Comparison of ENCODE assay signal across 14 cellular contexts in the genomic region with DNA sequence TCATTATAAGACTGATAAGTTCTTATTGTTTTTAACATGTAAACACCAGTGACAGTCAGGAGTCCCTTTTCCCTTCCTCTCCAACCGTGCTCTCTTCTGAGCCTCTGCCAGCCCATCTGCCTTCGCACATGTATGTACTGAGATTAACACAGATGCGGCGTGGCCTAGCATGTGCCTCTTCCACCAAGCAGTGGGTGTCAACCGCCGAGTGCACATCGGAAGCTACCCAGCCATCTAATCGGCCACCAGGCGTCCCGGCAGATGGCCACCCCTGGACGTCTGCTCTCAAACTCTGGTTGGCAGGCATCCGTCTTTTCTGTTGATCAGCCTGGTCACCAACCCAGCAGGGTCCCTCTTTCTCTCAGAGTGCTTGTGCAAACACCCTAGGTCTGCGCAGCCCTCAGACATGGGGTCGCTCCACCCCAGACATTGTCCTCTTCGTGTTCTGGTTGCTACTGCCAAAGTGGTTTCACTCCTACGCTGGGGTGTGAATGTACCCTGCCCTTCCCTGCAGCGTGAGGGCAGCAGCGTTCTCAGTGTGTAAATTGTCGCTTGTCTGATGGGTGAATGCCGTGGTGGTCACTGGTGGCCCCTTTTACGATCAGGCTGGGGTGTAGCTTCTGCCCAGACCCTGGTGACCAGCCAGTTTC. TPM values are rescaled to one million over a fixed set of nuclear protein-coding genes. Genes with fewer than 3 reads are reported as not detected.
DNase-seq lines count a peak whose midpoint lies in the region; ATAC-seq and TF ChIP-seq lines count a peak whose summit lies in the region.
"Had no signal": no experiment of that assay in that cellular context is flagged by ENCODE, and none has a peak within 500 bp of the region (broad histone marks: within the 10 kb centered on the region; RNA-seq: fewer than 3 reads in every experiment).

No MANE protein-coding gene starts in this region.

- peak overlapping the region; percentile 21 for H3K4me3 Mint-ChIP-seq in natural killer cell treated with Interleukin-12 subunit alpha and Interleukin-12 subunit beta and Interleukin-15 and Interleukin-18, amount 100 ng/mL, for 72 hours
- H3K4me3 Mint-ChIP-seq in activated naive CD4-positive, alpha-beta T cell treated with anti-CD3 and anti-CD28 coated beads for 36 hours, result no peak overlapping the region

- H3K27ac Mint-ChIP-seq in natural killer cell treated with Interleukin-12 subunit alpha and Interleukin-12 subunit beta and Interleukin-15 and Interleukin-18, amount 100 ng/mL, for 72 hours, result peak overlapping the region; percentile 3 to 46
- H3K27ac Mint-ChIP-seq in activated naive CD4-positive, alpha-beta T cell treated with anti-CD3 and anti-CD28 coated beads for 36 hours, result no peak overlapping the region

- no peak for TF ChIP-seq CTCF in RWPE1 (conservative IDR thresholded peaks at IDR 0.05; ENCODE audit: low read depth)
- no peak for TF ChIP-seq CTCF in GM20000 (IDR thresholded peaks at IDR 0.05; ENCODE audit: extremely low read depth, missing control alignments)

- no peaks in the 10 kb centered on the region for H3K9me3 Mint-ChIP-seq in natural killer cell treated with Interleukin-12 subunit alpha and Interleukin-12 subunit beta and Interleukin-15 and Interleukin-18, amount 100 ng/mL, for 72 hours
- no peaks in the 10 kb centered on the region for H3K9me3 Mint-ChIP-seq in activated naive CD4-positive, alpha-beta T cell treated with anti-CD3 and anti-CD28 coated beads for 36 hours

- H3K36me3 Mint-ChIP-seq in natural killer cell treated with Interleukin-12 subunit alpha and Interleukin-12 subunit beta and Interleukin-15 and Interleukin-18, amount 100 ng/mL, for 72 hours, result no peaks in the 10 kb centered on the region
- H3K36me3 Mint-ChIP-seq in activated naive CD4-positive, alpha-beta T cell treated with anti-CD3 and anti-CD28 coated beads for 36 hours (ENCODE audit: low read depth), result peaks cover 21% of the 10 kb centered on the region

- peak in 1 of 2 donors; percentile 65 for ATAC-seq in natural killer cell treated with Interleukin-12 subunit alpha and Interleukin-12 subunit beta and Interleukin-15 and Interleukin-18, amount 100 ng/mL, for 72 hours
- no peak for ATAC-seq in GM21619 (IDR thresholded peaks at IDR 0.05; ENCODE audit: unreplicated experiment)

- H3K27me3 Mint-ChIP-seq in natural killer cell treated with Interleukin-12 subunit alpha and Interleukin-12 subunit beta and Interleukin-15 and Interleukin-18, amount 100 ng/mL, for 72 hours, result no peaks in the 10 kb centered on the region
- no peaks in the 10 kb centered on the region for H3K27me3 Mint-ChIP-seq in activated naive CD4-positive, alpha-beta T cell treated with anti-CD3 and anti-CD28 coated beads for 36 hours (ENCODE audit: low read depth)

- CTCF ChIA-PET in RWPE1 (lab: Yijun Ruan, JAX), result no interaction called here
- CTCF ChIA-PET in activated naive CD4-positive, alpha-beta T cell treated with anti-CD3 and anti-CD28 coated beads for 36 hours (lab: Charles Lee), result interaction anchor here (1.1 to 1.4 kb wide), 3 partner anchors 90 to 95 kb away, joined by 3 to 5 read pairs (median 4); no protein-coding TSS in a partner anchor

- intact Hi-C loops in activated naive CD4-positive, alpha-beta T cell treated with anti-CD3 and anti-CD28 coated beads for 36 hours (cut with micrococcal nuclease), result no loop called here

- peaks cover 0 to 18% of the 10 kb centered on the region in 2 donors for H3K4me1 Mint-ChIP-seq in natural killer cell treated with Interleukin-12 subunit alpha and Interleukin-12 subunit beta and Interleukin-15 and Interleukin-18, amount 100 ng/mL, for 72 hours (ENCODE audit: low read depth in 2 of 2)
- H3K4me1 Mint-ChIP-seq in activated naive CD4-positive, alpha-beta T cell treated with anti-CD3 and anti-CD28 coated beads for 36 hours (ENCODE audit: low read depth), result peaks cover 8% of the 10 kb centered on the region

- DNase-seq in DMS 273 (lab: John Stamatoyannopoulos, UW; ENCODE audit: unreplicated experiment) (peak; percentile 47), DMS 273 treated with DMSO at 0.1 percent for 48 hours (lab: John Stamatoyannopoulos, UW) (no peak), NCI-H1092 (lab: John Stamatoyannopoulos, UW) (peak; percentile 39), RWPE1 (ENCODE audit: low spot score) (no peak), GM20000 (ENCODE audit: low spot score) (no peak)
- no peak for DNase-seq in natural killer cell treated with Interleukin-12 subunit alpha and Interleukin-12 subunit beta and Interleukin-15 and Interleukin-18, amount 100 ng/mL, for 72 hours (ENCODE audit: low spot score)
- no peak for DNase-seq in activated naive CD4-positive, alpha-beta T cell treated with anti-CD3 and anti-CD28 coated beads for 36 hours
- DNase-seq: DMS153, NCI-H146, NCI-H2171, NCI-H510A, RPMI8226 had no signal

- H3K27ac ChIP-seq in RWPE1, result peak overlapping the region; percentile 93; the same call in 1 of the 2 replicates
- H3K27ac ChIP-seq: 22Rv1 had no signal

- POLR2A ChIA-PET in RWPE1 (lab: Yijun Ruan, JAX; ENCODE audit: low non-redundant PET), result no interaction called here

RNA-seq across cellular contexts. Expression of a gene that starts 57.7 kb away (rescaled TPM):
- 100 to 1,000 TPM; 179 to 194 TPM for total RNA-seq in natural killer cell treated with Interleukin-12 subunit alpha and Interleukin-12 subunit beta and Interleukin-15 and Interleukin-18, amount 100 ng/mL, for 72 hours
- total RNA-seq in activated naive CD4-positive, alpha-beta T cell treated with anti-CD3 and anti-CD28 coated beads for 36 hours, result 10 to 100 TPM; 64.2 to 64.9 TPM

Comparison
In these comparisons a context has a peak if more than half of its experiments do, and no peak if none do; other contexts are left out.
1. DNase-seq: peak in DMS 273 (single experiment) and NCI-H1092 (single experiment); none in DMS 273 treated with DMSO at 0.1 percent for 48 hours (single experiment), RWPE1 (single experiment), natural killer cell treated with Interleukin-12 subunit alpha and Interleukin-12 subunit beta and Interleukin-15 and Interleukin-18, amount 100 ng/mL, for 72 hours (single experiment), activated naive CD4-positive, alpha-beta T cell treated with anti-CD3 and anti-CD28 coated beads for 36 hours (single experiment) and GM20000 (single experiment).